Comparison of ENCODE assay signal across 7 cellular contexts in genomic region chr11:207213-208176, GRCh38. TPM values are rescaled to one million over a fixed set of nuclear protein-coding genes. Genes with fewer than 3 reads are reported as not detected.
DNase-seq lines count a peak whose midpoint lies in the region; ATAC-seq and TF ChIP-seq lines count a peak whose summit lies in the region.

TSS of gene BET1L (minus strand) at chr11:207399. CDS start at chr11:207321, 78 bp downstream.
TSS of gene RIC8A (plus strand) at chr11:207708. CDS start at chr11:208855, 1,147 bp downstream.

- no peak for TF ChIP-seq CTCF in hepatocyte (IDR thresholded peaks at IDR 0.05; ENCODE audit: poor library complexity)

- peak within 1 kb of the TSS; percentile 99 for H3K27ac ChIP-seq in hepatocyte

- under 1% methylated on average over 65 of the region's 90 CpGs for WGBS in hepatocyte (ENCODE audit: low lambda C conversion rate, missing lambda C conversion rate)

- peaks cover 26% of the 10 kb centered on the region for H3K4me1 ChIP-seq in hepatocyte (ENCODE audit: insufficient read depth)

- no peaks in the 10 kb centered on the region for H3K27me3 ChIP-seq in hepatocyte

- peak within 1 kb of the TSS; percentile 43 for H2AFZ ChIP-seq in hepatocyte

- peaks cover 45% of the 10 kb centered on the region for H4K20me1 ChIP-seq in hepatocyte (ENCODE audit: insufficient read depth, poor library complexity, severe bottlenecking)

- H3K9me2 ChIP-seq in hepatocyte (replicated peaks; ENCODE audit: insufficient read depth): no peaks in the 10 kb centered on the region

- H3K79me2 ChIP-seq in hepatocyte: peaks cover 68% of the 10 kb centered on the region

- no peaks in the 10 kb centered on the region for H3K9me3 ChIP-seq in hepatocyte (ENCODE audit: low read depth)

- peak within 1 kb of the TSS; percentile 69 for H3K4me3 ChIP-seq in hepatocyte

- H3K4me2 ChIP-seq in hepatocyte: peak within 1 kb of the TSS; percentile 100

- DNase-seq in NCI-H2081 (lab: John Stamatoyannopoulos, UW): peak; percentile 94 to 95
- peak; percentile 86 for DNase-seq in T1000 (lab: John Stamatoyannopoulos, UW)
- peak; percentile 99 for DNase-seq in astrocyte of the hippocampus (ENCODE audit: low read depth, low spot score)
- peak; percentile 98 for DNase-seq in hepatocyte (ENCODE audit: low spot score)
- peak; percentile 98 for DNase-seq in retina

- peak; percentile 64 for ATAC-seq in GM18508 (IDR thresholded peaks at IDR 0.05; ENCODE audit: insufficient read depth, unreplicated experiment)
- ATAC-seq in HG03025 (IDR thresholded peaks at IDR 0.05; ENCODE audit: low FRiP score, unreplicated experiment): peak; percentile 69

- H3K36me3 ChIP-seq in hepatocyte (replicated peaks; ENCODE audit: insufficient read depth, low read depth): no peaks in the 10 kb centered on the region

RNA-seq across cellular contexts. Expression of gene BET1L, which starts in this region (rescaled TPM):
- total RNA-seq in hepatocyte: 28.6 and 33.9 TPM in 2 replicates
- 70.5 and 76.6 TPM in 2 replicates for polyA plus RNA-seq in hepatocyte

RNA-seq across cellular contexts. Expression of gene RIC8A, which starts in this region (rescaled TPM):
- total RNA-seq in hepatocyte: 75.6 and 115 TPM in 2 replicates
- 81.0 and 82.1 TPM in 2 replicates for polyA plus RNA-seq in hepatocyte

Comparison
In these comparisons a context has a peak if more than half of its experiments do, and no peak if none do; other contexts are left out.
1. Peak in every context shown above with its lines: DNase-seq, ATAC-seq, H3K4me3 ChIP-seq and H3K27ac ChIP-seq.